In the genomic region with DNA sequence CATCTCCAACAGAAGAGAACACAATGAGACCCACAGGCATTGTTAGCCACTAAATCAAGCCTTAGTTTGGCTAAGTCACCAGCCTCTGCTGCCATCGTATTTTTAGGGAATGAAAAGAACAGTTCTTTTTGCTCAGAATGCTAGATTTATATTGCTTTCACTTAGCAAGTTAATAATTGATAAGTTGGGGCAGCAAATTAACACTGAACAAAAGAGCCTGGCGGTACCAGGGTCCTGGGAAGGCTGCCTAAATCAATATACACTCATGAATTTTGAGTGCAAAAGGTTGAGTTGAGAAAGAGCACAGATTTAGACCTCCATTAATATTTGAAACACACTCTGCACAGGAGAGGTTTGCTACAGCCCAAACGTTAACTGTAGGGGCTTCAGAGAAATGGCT, we compare ENCODE assay signal across 21 cellular contexts.
"Had no signal": no experiment of that assay in that cellular context is flagged by ENCODE, and none has a peak within 500 bp of the region (broad histone marks: within the 10 kb centered on the region; RNA-seq: fewer than 3 reads in every experiment).

No MANE protein-coding gene starts in this region.

- H3K36me3 Mint-ChIP-seq: activated naive CD8-positive, alpha-beta T cell treated with anti-CD3 and anti-CD28 coated beads for 36 hours; stimulated activated memory B cell treated with anti-CD40 and anti-IgM and Interleukin-4, amounts not matched to agents 10 μg/mL and 1 μg/mL and 100 μg/mL, for 72 hours had no signal

- H3K27ac ChIP-seq: colonic mucosa, esophagus muscularis mucosa, testis, vagina had no signal

- H3K4me3 Mint-ChIP-seq: activated B cell treated with CpG ODN at 0.5 μM for 24 hours; activated CD4-positive, alpha-beta T cell treated with anti-CD3 and anti-CD28 coated beads for 36 hours; activated naive CD8-positive, alpha-beta T cell treated with anti-CD3 and anti-CD28 coated beads for 36 hours; activated T-cell treated with anti-CD3 and anti-CD28 coated beads, Interleukin-2, amount 50 U/mL, for 4 hours; naive thymus-derived CD8-positive, alpha-beta T cell; stimulated activated memory B cell treated with anti-CD40 and anti-IgM and Interleukin-4, amounts not matched to agents 10 μg/mL and 1 μg/mL and 100 μg/mL, for 72 hours had no signal

- H3K36me3 ChIP-seq: colonic mucosa, esophagus muscularis mucosa, vagina had no signal

- DNase-seq: activated B cell treated with CpG ODN at 0.5 μM for 24 hours; activated CD4-positive, alpha-beta T cell treated with anti-CD3 and anti-CD28 coated beads for 36 hours; activated CD4-positive, alpha-beta T cell treated with anti-CD3 and anti-CD28 coated beads, Interleukin-2, amount 50 U/mL, for 4 hours; activated CD8-positive, alpha-beta memory T cell treated with anti-CD3 and anti-CD28 coated beads, Interleukin-2, amount 50 U/mL, for 48 hours; activated naive CD4-positive, alpha-beta T cell; activated naive CD8-positive, alpha-beta T cell treated with anti-CD3 and anti-CD28 coated beads for 36 hours; activated T-cell treated with anti-CD3 and anti-CD28 coated beads, Interleukin-2, amount 50 U/mL, for 4 hours; colonic mucosa; left colon; naive thymus-derived CD8-positive, alpha-beta T cell; small intestine; stimulated activated CD4-positive, alpha-beta T cell treated with anti-CD3 and anti-CD28 coated beads, Interleukin-15, amount 100 ng/mL, for 24 hours; T1000; testis; trophoblast cell had no signal

- H3K27me3 ChIP-seq: colonic mucosa, esophagus muscularis mucosa, testis, vagina had no signal

- H3K27ac Mint-ChIP-seq: activated B cell treated with CpG ODN at 0.5 μM for 24 hours; activated CD4-positive, alpha-beta T cell treated with anti-CD3 and anti-CD28 coated beads for 36 hours; activated naive CD8-positive, alpha-beta T cell treated with anti-CD3 and anti-CD28 coated beads for 36 hours; activated T-helper 2 cell treated with anti-CD3 and anti-CD28 coated beads, Interferon-gamma antibody, Interleukin-2, Interleukin-4, amounts not matched to agents 10 μg/mL and 5 μg/mL and 100 μg/mL, durations not matched to agents 14 hours and 24 hours and 36 hours; naive thymus-derived CD8-positive, alpha-beta T cell; stimulated activated memory B cell treated with anti-CD40 and anti-IgM and Interleukin-4, amounts not matched to agents 10 μg/mL and 1 μg/mL and 100 μg/mL, for 72 hours had no signal

- H3K4me1 ChIP-seq: colonic mucosa, esophagus muscularis mucosa, vagina had no signal

- H3K9me3 Mint-ChIP-seq: activated B cell treated with CpG ODN at 0.5 μM for 24 hours had no signal

- ATAC-seq: activated CD4-positive, alpha-beta T cell treated with anti-CD3 and anti-CD28 coated beads for 36 hours; activated T-cell treated with anti-CD3 and anti-CD28 coated beads, Interleukin-2, amount 50 U/mL, for 4 hours; left colon; naive thymus-derived CD8-positive, alpha-beta T cell; sciatic nerve; stimulated activated memory B cell treated with anti-CD40 and anti-IgM and Interleukin-4, amounts not matched to agents 10 μg/mL and 1 μg/mL and 100 μg/mL, for 72 hours had no signal

- H3K4me1 Mint-ChIP-seq: activated B cell treated with CpG ODN at 0.5 μM for 24 hours; activated CD4-positive, alpha-beta T cell treated with anti-CD3 and anti-CD28 coated beads for 36 hours; activated naive CD8-positive, alpha-beta T cell treated with anti-CD3 and anti-CD28 coated beads for 36 hours; naive thymus-derived CD8-positive, alpha-beta T cell; stimulated activated memory B cell treated with anti-CD40 and anti-IgM and Interleukin-4, amounts not matched to agents 10 μg/mL and 1 μg/mL and 100 μg/mL, for 72 hours had no signal

- H3K27me3 Mint-ChIP-seq: activated B cell treated with CpG ODN at 0.5 μM for 24 hours; activated CD4-positive, alpha-beta T cell treated with anti-CD3 and anti-CD28 coated beads for 36 hours; activated naive CD8-positive, alpha-beta T cell treated with anti-CD3 and anti-CD28 coated beads for 36 hours; naive thymus-derived CD8-positive, alpha-beta T cell; stimulated activated memory B cell treated with anti-CD40 and anti-IgM and Interleukin-4, amounts not matched to agents 10 μg/mL and 1 μg/mL and 100 μg/mL, for 72 hours had no signal

- H3K9me3 ChIP-seq: colonic mucosa, testis, vagina had no signal

- H3K4me3 ChIP-seq: colonic mucosa, esophagus muscularis mucosa, lung, testis, vagina had no signal
